ENCODE assay signal across 1 cellular context in genomic region chr7:23298885-23299769, GRCh38.
TF ChIP-seq lines count a peak whose summit lies in the region.

Gene MALSU1, plus strand, starts transcription at chr7:23299339. Its CDS starts 14 bp downstream, at chr7:23299353.

TF ChIP-seq in K562, 482 proteins besides CTCF, POLR2A, EP300 and RAD21 (continued from another document and continues in another):
- no peak; the same call in 1 of the 2 replicates for TF ChIP-seq BRD4 (IDR thresholded peaks at IDR 0.05)
- TF ChIP-seq TAL1 (IDR thresholded peaks at IDR 0.05): no peak
- TF ChIP-seq NFYB (IDR thresholded peaks at IDR 0.05; ENCODE audit: extremely low read depth, insufficient read length): no peak
- peak; percentile 71 to 77; a peak in 3 of 4 replicates for TF ChIP-seq FOXK2 (conservative IDR thresholded peaks at IDR 0.05 in 1 of 2, IDR thresholded peaks at IDR 0.05 in 1 of 2; ENCODE audit: low read depth in 2 of 2)
- TF ChIP-seq BHLHE40 (IDR thresholded peaks at IDR 0.05; ENCODE audit: low read length): no peak
- no peak for TF ChIP-seq HBP1 (CRISPR knock-in tag; IDR thresholded peaks at IDR 0.05)
- no peak for TF ChIP-seq E2F5 (CRISPR knock-in tag; IDR thresholded peaks at IDR 0.05)
- TF ChIP-seq IRF9 (tag; IDR thresholded peaks at IDR 0.05): 0 out of 2 replicates have a peak, but pooled peaks have one; percentile 23
- no peak for TF ChIP-seq ZKSCAN3 (CRISPR knock-in tag; IDR thresholded peaks at IDR 0.05)
- TF ChIP-seq DIDO1 (tag; IDR thresholded peaks at IDR 0.05; ENCODE audit: low read depth): peak; percentile 73
- TF ChIP-seq SMARCA4 (IDR thresholded peaks at IDR 0.05): no peak
- TF ChIP-seq MTF1 (CRISPR knock-in tag; IDR thresholded peaks at IDR 0.05; ENCODE audit: borderline replicate concordance): no peak
- TF ChIP-seq UBTF (IDR thresholded peaks at IDR 0.05; ENCODE audit: borderline replicate concordance in 1 of 2, low read depth in 2 of 2, low read length in 2 of 2): peak; percentile 47 to 75; a peak in 1 of 4 replicates
- TF ChIP-seq NCOA1 (IDR thresholded peaks at IDR 0.05; ENCODE audit: low read depth): no peak
- 0 out of 2 replicates have a peak, but pooled peaks have one; percentile 58 for TF ChIP-seq ZNF431 (CRISPR knock-in tag; IDR thresholded peaks at IDR 0.05)
- no peak for TF ChIP-seq EWSR1 (IDR thresholded peaks at IDR 0.05; ENCODE audit: borderline replicate concordance, low read depth, partially characterized antibody)
- TF ChIP-seq SMARCB1 (IDR thresholded peaks at IDR 0.05; ENCODE audit: insufficient read length, low read depth): no peak
- no peak for TF ChIP-seq MCM5 (IDR thresholded peaks at IDR 0.05; ENCODE audit: low read depth)
- peak; percentile 51; the same call in 1 of the 2 replicates for TF ChIP-seq MGA (IDR thresholded peaks at IDR 0.05)
- TF ChIP-seq AFF1 (IDR thresholded peaks at IDR 0.05; ENCODE audit: low read depth in 1 of 2, partially characterized antibody in 2 of 2): no peak
- TF ChIP-seq HIVEP1 (CRISPR knock-in tag; IDR thresholded peaks at IDR 0.05): no peak
- TF ChIP-seq SMAD3 (CRISPR knock-in tag; conservative IDR thresholded peaks at IDR 0.05): 0 out of 2 replicates have a peak, but pooled peaks have one; percentile 68
- TF ChIP-seq ZFX (CRISPR knock-in tag; IDR thresholded peaks at IDR 0.05): peak; percentile 98
- no peak for TF ChIP-seq KDM1A (IDR thresholded peaks at IDR 0.05)
- TF ChIP-seq PRPF4 (IDR thresholded peaks at IDR 0.05; ENCODE audit: insufficient read depth, low read depth, low read length, poor library complexity, severe bottlenecking): no peak
- no peak for TF ChIP-seq HNRNPH1 (optimal IDR thresholded peaks at IDR 0.05; ENCODE audit: low read depth, low read length)
- no peak for TF ChIP-seq GTF2B (IDR thresholded peaks at IDR 0.05; ENCODE audit: extremely low read depth, insufficient read length)
- TF ChIP-seq NFRKB (IDR thresholded peaks at IDR 0.05; ENCODE audit: low read depth): no peak
- TF ChIP-seq SMAD4 (CRISPR knock-in tag; conservative IDR thresholded peaks at IDR 0.05): peak; percentile 61; the same call in 1 of the 2 replicates
- TF ChIP-seq IRF2 (CRISPR knock-in tag; IDR thresholded peaks at IDR 0.05): no peak
- no peak for TF ChIP-seq ZNF76 (CRISPR knock-in tag; IDR thresholded peaks at IDR 0.05; ENCODE audit: borderline replicate concordance)
- TF ChIP-seq TAF7 (tag; IDR thresholded peaks at IDR 0.05): peak; percentile 47; the same call in 1 of the 2 replicates
- TF ChIP-seq IRF1 (CRISPR knock-in tag; IDR thresholded peaks at IDR 0.05; ENCODE audit: borderline replicate concordance): no peak
- no peak; the same call in 1 of the 2 replicates for TF ChIP-seq GTF2E2 (tag; IDR thresholded peaks at IDR 0.05)
- TF ChIP-seq CEBPB (tag; IDR thresholded peaks at IDR 0.05): no peak
- TF ChIP-seq SPI1 (IDR thresholded peaks at IDR 0.05; ENCODE audit: borderline replicate concordance, low read depth, low read length): no peak
- peak; percentile 95 for TF ChIP-seq CREB1 (IDR thresholded peaks at IDR 0.05)
- peak; percentile 93 for TF ChIP-seq CREB1 (CRISPR knock-in tag; IDR thresholded peaks at IDR 0.05)
- TF ChIP-seq NFATC3 (IDR thresholded peaks at IDR 0.05): no peak
- TF ChIP-seq ZNF695 (CRISPR knock-in tag; IDR thresholded peaks at IDR 0.05): no peak
